ENCODE assay signal across 1 cellular context in the genomic region with DNA sequence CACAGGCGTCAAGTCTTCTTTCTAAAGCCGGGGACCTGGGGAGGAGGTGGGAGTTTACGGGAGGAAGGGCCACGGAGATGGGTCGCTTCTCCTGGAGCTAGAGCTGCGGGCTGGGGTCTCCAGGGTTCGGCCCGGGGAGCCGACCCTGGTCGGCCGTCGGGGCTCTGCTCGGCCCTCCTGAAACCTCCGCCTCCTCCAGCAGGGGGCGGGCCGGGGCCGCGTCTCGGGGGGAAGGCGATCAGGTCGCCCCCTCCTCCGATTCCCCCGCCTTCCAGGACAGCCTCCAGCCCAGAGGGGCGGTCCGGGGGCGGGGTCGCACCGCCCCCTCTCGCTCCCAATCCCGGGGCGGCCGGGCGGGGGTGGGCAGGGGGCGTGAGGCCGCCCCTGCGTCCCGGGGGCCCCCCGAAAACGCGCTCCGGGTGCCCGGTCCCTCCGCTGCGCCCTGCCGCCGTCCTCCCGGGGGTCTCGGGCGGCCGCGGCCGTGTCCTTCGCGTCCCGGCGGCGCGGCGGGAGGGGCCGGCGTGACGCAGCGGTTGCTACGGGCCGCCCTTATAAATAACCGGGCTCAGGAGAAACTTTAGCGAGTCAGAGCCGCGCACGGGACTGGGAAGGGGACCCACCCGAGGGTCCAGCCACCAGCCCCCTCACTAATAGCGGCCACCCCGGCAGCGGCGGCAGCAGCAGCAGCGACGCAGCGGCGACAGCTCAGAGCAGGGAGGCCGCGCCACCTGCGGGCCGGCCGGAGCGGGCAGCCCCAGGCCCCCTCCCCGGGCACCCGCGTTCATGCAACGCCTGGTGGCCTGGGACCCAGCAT.
TF ChIP-seq lines count a peak whose summit lies in the region.

A gene (plus strand): TSS at position 580 of the 814 bp plus-strand sequence. CDS start 204 bp downstream, at position 784.

TF ChIP-seq in K562, 482 proteins besides CTCF, POLR2A, EP300 and RAD21 (continued from another document and continues in another):
- TF ChIP-seq, protein P1, sequence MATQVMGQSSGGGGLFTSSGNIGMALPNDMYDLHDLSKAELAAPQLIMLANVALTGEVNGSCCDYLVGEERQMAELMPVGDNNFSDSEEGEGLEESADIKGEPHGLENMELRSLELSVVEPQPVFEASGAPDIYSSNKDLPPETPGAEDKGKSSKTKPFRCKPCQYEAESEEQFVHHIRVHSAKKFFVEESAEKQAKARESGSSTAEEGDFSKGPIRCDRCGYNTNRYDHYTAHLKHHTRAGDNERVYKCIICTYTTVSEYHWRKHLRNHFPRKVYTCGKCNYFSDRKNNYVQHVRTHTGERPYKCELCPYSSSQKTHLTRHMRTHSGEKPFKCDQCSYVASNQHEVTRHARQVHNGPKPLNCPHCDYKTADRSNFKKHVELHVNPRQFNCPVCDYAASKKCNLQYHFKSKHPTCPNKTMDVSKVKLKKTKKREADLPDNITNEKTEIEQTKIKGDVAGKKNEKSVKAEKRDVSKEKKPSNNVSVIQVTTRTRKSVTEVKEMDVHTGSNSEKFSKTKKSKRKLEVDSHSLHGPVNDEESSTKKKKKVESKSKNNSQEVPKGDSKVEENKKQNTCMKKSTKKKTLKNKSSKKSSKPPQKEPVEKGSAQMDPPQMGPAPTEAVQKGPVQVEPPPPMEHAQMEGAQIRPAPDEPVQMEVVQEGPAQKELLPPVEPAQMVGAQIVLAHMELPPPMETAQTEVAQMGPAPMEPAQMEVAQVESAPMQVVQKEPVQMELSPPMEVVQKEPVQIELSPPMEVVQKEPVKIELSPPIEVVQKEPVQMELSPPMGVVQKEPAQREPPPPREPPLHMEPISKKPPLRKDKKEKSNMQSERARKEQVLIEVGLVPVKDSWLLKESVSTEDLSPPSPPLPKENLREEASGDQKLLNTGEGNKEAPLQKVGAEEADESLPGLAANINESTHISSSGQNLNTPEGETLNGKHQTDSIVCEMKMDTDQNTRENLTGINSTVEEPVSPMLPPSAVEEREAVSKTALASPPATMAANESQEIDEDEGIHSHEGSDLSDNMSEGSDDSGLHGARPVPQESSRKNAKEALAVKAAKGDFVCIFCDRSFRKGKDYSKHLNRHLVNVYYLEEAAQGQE (CRISPR knock-in tag; IDR thresholded peaks at IDR 0.05; ENCODE audit: low read depth), result no peak
- TF ChIP-seq CHD4 (IDR thresholded peaks at IDR 0.05; ENCODE audit: insufficient read depth, insufficient replicate concordance, low read depth, low read length, poor library complexity, severe bottlenecking) (no peak), ZNF232 (CRISPR knock-in tag; IDR thresholded peaks at IDR 0.05) (no peak), LCOR (CRISPR knock-in tag; IDR thresholded peaks at IDR 0.05) (no peak), MTA1 (IDR thresholded peaks at IDR 0.05; ENCODE audit: borderline replicate concordance) (no peak), TEAD4 (IDR thresholded peaks at IDR 0.05; ENCODE audit: low read length) (no peak), TEAD4 (CRISPR knock-in tag; IDR thresholded peaks at IDR 0.05; ENCODE audit: borderline replicate concordance) (no peak), ZNF347 (CRISPR knock-in tag; IDR thresholded peaks at IDR 0.05; ENCODE audit: low read depth) (no peak), SRSF9 (IDR thresholded peaks at IDR 0.05; ENCODE audit: borderline replicate concordance, low read depth, low read length) (no peak), TRIM24 (IDR thresholded peaks at IDR 0.05) (no peak), ZNF12 (CRISPR knock-in tag; IDR thresholded peaks at IDR 0.05) (no peak), EWSR1 (IDR thresholded peaks at IDR 0.05; ENCODE audit: borderline replicate concordance, low read depth, partially characterized antibody) (no peak), HMG20B (CRISPR knock-in tag; IDR thresholded peaks at IDR 0.05) (no peak), KLF6 (CRISPR knock-in tag; IDR thresholded peaks at IDR 0.05; ENCODE audit: borderline replicate concordance) (no peak), MIER1 (IDR thresholded peaks at IDR 0.05; ENCODE audit: low read depth) (no peak), CREB1 (IDR thresholded peaks at IDR 0.05) (peak; percentile 61), CREB1 (CRISPR knock-in tag; IDR thresholded peaks at IDR 0.05) (peak; percentile 44; the same call in 1 of the 2 replicates), SIN3A (IDR thresholded peaks at IDR 0.05; ENCODE audit: borderline replicate concordance in 2 of 2, control insufficient read depth in 1 of 2, low read depth in 2 of 2, low read length in 2 of 2) (peak; percentile 76 to 89; a peak in 3 of 4 replicates), ZNF431 (CRISPR knock-in tag; IDR thresholded peaks at IDR 0.05) (no peak), GATAD2A (IDR thresholded peaks at IDR 0.05) (peak; percentile 73; the same call in 1 of the 2 replicates), NFATC3 (IDR thresholded peaks at IDR 0.05) (no peak), ZNF57 (CRISPR knock-in tag; IDR thresholded peaks at IDR 0.05) (no peak), ZNF707 (CRISPR knock-in tag; conservative IDR thresholded peaks at IDR 0.05) (no peak), MEF2A (IDR thresholded peaks at IDR 0.05; ENCODE audit: control insufficient read depth, low read depth, low read length) (no peak), SP2 (IDR thresholded peaks at IDR 0.05; ENCODE audit: extremely low read depth, low read depth, low read length, poor library complexity, severe bottlenecking) (no peak), POU5F1 (IDR thresholded peaks at IDR 0.05; ENCODE audit: borderline replicate concordance, low read depth, low read length, partially characterized antibody) (no peak), FIP1L1 (IDR thresholded peaks at IDR 0.05; ENCODE audit: low read depth, low read length, poor library complexity, severe bottlenecking) (peak; percentile 98), HNRNPUL1 (IDR thresholded peaks at IDR 0.05; ENCODE audit: low read length) (no peak)
- TF ChIP-seq, protein P2, sequence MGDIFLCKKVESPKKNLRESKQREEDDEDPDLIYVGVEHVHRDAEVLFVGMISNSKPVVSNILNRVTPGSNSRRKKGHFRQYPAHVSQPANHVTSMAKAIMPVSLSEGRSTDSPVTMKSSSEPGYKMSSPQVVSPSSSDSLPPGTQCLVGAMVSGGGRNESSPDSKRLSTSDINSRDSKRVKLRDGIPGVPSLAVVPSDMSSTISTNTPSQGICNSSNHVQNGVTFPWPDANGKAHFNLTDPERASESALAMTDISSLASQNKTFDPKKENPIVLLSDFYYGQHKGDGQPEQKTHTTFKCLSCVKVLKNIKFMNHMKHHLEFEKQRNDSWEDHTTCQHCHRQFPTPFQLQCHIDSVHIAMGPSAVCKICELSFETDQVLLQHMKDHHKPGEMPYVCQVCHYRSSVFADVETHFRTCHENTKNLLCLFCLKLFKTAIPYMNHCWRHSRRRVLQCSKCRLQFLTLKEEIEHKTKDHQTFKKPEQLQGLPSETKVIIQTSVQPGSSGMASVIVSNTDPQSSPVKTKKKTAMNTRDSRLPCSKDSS (IDR thresholded peaks at IDR 0.05; ENCODE audit: low read depth, partially characterized antibody), result no peak
- TF ChIP-seq, protein P3, sequence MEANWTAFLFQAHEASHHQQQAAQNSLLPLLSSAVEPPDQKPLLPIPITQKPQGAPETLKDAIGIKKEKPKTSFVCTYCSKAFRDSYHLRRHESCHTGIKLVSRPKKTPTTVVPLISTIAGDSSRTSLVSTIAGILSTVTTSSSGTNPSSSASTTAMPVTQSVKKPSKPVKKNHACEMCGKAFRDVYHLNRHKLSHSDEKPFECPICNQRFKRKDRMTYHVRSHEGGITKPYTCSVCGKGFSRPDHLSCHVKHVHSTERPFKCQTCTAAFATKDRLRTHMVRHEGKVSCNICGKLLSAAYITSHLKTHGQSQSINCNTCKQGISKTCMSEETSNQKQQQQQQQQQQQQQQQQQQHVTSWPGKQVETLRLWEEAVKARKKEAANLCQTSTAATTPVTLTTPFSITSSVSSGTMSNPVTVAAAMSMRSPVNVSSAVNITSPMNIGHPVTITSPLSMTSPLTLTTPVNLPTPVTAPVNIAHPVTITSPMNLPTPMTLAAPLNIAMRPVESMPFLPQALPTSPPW (CRISPR knock-in tag; IDR thresholded peaks at IDR 0.05), result peak; percentile 94
- TF ChIP-seq, protein P4, sequence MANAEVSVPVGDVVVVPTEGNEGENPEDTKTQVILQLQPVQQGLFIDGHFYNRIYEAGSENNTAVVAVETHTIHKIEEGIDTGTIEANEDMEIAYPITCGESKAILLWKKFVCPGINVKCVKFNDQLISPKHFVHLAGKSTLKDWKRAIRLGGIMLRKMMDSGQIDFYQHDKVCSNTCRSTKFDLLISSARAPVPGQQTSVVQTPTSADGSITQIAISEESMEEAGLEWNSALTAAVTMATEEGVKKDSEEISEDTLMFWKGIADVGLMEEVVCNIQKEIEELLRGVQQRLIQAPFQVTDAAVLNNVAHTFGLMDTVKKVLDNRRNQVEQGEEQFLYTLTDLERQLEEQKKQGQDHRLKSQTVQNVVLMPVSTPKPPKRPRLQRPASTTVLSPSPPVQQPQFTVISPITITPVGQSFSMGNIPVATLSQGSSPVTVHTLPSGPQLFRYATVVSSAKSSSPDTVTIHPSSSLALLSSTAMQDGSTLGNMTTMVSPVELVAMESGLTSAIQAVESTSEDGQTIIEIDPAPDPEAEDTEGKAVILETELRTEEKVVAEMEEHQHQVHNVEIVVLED (CRISPR knock-in tag; IDR thresholded peaks at IDR 0.05), result no peak; the same call in 1 of the 2 replicates
- TF ChIP-seq, protein P5, sequence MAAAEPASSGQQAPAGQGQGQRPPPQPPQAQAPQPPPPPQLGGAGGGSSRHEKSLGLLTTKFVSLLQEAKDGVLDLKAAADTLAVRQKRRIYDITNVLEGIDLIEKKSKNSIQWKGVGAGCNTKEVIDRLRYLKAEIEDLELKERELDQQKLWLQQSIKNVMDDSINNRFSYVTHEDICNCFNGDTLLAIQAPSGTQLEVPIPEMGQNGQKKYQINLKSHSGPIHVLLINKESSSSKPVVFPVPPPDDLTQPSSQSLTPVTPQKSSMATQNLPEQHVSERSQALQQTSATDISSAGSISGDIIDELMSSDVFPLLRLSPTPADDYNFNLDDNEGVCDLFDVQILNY (CRISPR knock-in tag; IDR thresholded peaks at IDR 0.05), result 0 out of 2 replicates have a peak, but pooled peaks have one; percentile 43
- TF ChIP-seq, protein P6, sequence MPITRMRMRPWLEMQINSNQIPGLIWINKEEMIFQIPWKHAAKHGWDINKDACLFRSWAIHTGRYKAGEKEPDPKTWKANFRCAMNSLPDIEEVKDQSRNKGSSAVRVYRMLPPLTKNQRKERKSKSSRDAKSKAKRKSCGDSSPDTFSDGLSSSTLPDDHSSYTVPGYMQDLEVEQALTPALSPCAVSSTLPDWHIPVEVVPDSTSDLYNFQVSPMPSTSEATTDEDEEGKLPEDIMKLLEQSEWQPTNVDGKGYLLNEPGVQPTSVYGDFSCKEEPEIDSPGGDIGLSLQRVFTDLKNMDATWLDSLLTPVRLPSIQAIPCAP (CRISPR knock-in tag; IDR thresholded peaks at IDR 0.05; ENCODE audit: borderline replicate concordance), result no peak
- TF ChIP-seq, protein P7, sequence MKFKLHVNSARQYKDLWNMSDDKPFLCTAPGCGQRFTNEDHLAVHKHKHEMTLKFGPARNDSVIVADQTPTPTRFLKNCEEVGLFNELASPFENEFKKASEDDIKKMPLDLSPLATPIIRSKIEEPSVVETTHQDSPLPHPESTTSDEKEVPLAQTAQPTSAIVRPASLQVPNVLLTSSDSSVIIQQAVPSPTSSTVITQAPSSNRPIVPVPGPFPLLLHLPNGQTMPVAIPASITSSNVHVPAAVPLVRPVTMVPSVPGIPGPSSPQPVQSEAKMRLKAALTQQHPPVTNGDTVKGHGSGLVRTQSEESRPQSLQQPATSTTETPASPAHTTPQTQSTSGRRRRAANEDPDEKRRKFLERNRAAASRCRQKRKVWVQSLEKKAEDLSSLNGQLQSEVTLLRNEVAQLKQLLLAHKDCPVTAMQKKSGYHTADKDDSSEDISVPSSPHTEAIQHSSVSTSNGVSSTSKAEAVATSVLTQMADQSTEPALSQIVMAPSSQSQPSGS (CRISPR knock-in tag; IDR thresholded peaks at IDR 0.05), result no peak
- TF ChIP-seq, protein P8, sequence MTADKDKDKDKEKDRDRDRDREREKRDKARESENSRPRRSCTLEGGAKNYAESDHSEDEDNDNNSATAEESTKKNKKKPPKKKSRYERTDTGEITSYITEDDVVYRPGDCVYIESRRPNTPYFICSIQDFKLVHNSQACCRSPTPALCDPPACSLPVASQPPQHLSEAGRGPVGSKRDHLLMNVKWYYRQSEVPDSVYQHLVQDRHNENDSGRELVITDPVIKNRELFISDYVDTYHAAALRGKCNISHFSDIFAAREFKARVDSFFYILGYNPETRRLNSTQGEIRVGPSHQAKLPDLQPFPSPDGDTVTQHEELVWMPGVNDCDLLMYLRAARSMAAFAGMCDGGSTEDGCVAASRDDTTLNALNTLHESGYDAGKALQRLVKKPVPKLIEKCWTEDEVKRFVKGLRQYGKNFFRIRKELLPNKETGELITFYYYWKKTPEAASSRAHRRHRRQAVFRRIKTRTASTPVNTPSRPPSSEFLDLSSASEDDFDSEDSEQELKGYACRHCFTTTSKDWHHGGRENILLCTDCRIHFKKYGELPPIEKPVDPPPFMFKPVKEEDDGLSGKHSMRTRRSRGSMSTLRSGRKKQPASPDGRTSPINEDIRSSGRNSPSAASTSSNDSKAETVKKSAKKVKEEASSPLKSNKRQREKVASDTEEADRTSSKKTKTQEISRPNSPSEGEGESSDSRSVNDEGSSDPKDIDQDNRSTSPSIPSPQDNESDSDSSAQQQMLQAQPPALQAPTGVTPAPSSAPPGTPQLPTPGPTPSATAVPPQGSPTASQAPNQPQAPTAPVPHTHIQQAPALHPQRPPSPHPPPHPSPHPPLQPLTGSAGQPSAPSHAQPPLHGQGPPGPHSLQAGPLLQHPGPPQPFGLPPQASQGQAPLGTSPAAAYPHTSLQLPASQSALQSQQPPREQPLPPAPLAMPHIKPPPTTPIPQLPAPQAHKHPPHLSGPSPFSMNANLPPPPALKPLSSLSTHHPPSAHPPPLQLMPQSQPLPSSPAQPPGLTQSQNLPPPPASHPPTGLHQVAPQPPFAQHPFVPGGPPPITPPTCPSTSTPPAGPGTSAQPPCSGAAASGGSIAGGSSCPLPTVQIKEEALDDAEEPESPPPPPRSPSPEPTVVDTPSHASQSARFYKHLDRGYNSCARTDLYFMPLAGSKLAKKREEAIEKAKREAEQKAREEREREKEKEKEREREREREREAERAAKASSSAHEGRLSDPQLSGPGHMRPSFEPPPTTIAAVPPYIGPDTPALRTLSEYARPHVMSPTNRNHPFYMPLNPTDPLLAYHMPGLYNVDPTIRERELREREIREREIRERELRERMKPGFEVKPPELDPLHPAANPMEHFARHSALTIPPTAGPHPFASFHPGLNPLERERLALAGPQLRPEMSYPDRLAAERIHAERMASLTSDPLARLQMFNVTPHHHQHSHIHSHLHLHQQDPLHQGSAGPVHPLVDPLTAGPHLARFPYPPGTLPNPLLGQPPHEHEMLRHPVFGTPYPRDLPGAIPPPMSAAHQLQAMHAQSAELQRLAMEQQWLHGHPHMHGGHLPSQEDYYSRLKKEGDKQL (CRISPR knock-in tag; IDR thresholded peaks at IDR 0.05; ENCODE audit: borderline replicate concordance), result no peak
